Comparison of ENCODE assay signal across 1 cellular context in genomic region chr15:82165948-82166376, GRCh38.
A peak's percentile ranks its signal among the peaks of the same experiment; 100 is the strongest.
TF ChIP-seq lines count a peak whose summit lies in the region.

No MANE protein-coding gene starts in this region.

TF ChIP-seq in GM12878, 131 proteins besides CTCF, POLR2A, EP300 and RAD21 (continued from another document):
- TF ChIP-seq ZNF687 (IDR thresholded peaks at IDR 0.05) (no peak), CBX5 (IDR thresholded peaks at IDR 0.05; ENCODE audit: low read depth) (no peak), TCF3 (IDR thresholded peaks at IDR 0.05; ENCODE audit: borderline replicate concordance, insufficient read depth, low read depth, low read length) (no peak), RAD51 (IDR thresholded peaks at IDR 0.05) (no peak), NR2F1 (conservative IDR thresholded peaks at IDR 0.05) (peak; percentile 63)
